In the genomic region with DNA sequence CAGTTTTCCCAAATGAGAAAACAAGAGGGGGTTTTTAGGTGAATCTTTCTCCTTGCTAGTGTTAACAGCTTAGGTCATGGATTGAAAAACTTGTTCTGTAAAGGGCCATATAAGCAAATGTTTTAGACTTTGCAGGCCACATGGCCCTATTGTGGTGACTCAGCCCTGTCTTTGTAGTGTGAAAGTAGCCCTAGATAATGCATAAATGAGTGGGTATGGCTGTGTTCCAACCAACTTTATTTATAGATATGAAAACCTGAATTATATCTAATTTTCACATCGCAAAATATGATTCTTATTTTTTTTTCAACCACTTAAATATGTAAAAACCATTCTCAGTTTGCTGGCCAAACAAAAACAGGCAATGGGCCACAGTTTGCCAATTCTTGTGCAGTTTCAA, we compare ENCODE assay signal across 19 cellular contexts. TPM values are rescaled to one million over a fixed set of nuclear protein-coding genes. Genes with fewer than 3 reads are reported as not detected.
"Had no signal": no experiment of that assay in that cellular context is flagged by ENCODE, and none has a peak within 500 bp of the region (broad histone marks: within the 10 kb centered on the region; RNA-seq: fewer than 3 reads in every experiment).

No MANE protein-coding gene starts in this region.

- DNase-seq: activated CD4-positive, alpha-beta memory T cell treated with anti-CD3 and anti-CD28 coated beads, Interleukin-2, amount 10 ng/mL, durations not matched to agents 7 days and 5 days; activated CD4-positive, alpha-beta T cell treated with anti-CD3 and anti-CD28 coated beads for 4 hours; activated gamma-delta T cell; activated T-cell treated with anti-CD3 and anti-CD28 coated beads, Interleukin-2, amount 50 U/mL, for 4 hours; effector CD8-positive, alpha-beta T cell; gastrocnemius medialis; heart right ventricle; midbrain; spleen; T-helper 17 cell; thyroid gland had no signal

- H3K4me3 Mint-ChIP-seq: activated CD4-positive, alpha-beta memory T cell treated with anti-CD3 and anti-CD28 coated beads, Interleukin-2, amount 10 ng/mL, durations not matched to agents 7 days and 5 days; activated T-cell treated with anti-CD3 and anti-CD28 coated beads, Interleukin-2, amount 50 U/mL, for 4 hours; neural crest cell had no signal

- FAIRE-seq: islet of Langerhans, urothelium cell line had no signal

- H3K9me3 Mint-ChIP-seq: activated CD4-positive, alpha-beta memory T cell treated with anti-CD3 and anti-CD28 coated beads, Interleukin-2, amount 10 ng/mL, durations not matched to agents 7 days and 5 days; activated T-cell treated with anti-CD3 and anti-CD28 coated beads, Interleukin-2, amount 50 U/mL, for 4 hours; neural crest cell had no signal

- H3K27ac ChIP-seq: gastrocnemius medialis, heart right ventricle, right lobe of liver, thyroid gland had no signal

- H3K36me3 ChIP-seq: gastrocnemius medialis, heart right ventricle, right lobe of liver, spleen, thyroid gland had no signal

- H3K9me3 ChIP-seq: gastrocnemius medialis, heart right ventricle, right lobe of liver, spleen, thyroid gland had no signal

- H3K27ac Mint-ChIP-seq: activated CD4-positive, alpha-beta memory T cell treated with anti-CD3 and anti-CD28 coated beads, Interleukin-2, amount 10 ng/mL, durations not matched to agents 7 days and 5 days; T-helper 17 cell had no signal

- H3K4me3 ChIP-seq: gastrocnemius medialis, heart right ventricle, lung, right lobe of liver, spleen, thyroid gland had no signal

- ATAC-seq: T-helper 17 cell had no signal

RNA-seq across cellular contexts. Expression of gene BARX1, which starts 6.9 kb away (rescaled TPM):
- total RNA-seq: activated T-cell treated with anti-CD3 and anti-CD28 coated beads, Interleukin-2, amount 50 U/mL, for 4 hours; gastrocnemius medialis; lung; myocyte; pulmonary artery endothelial cell; right lobe of liver; spleen; T-helper 17 cell had no signal
- polyA plus RNA-seq: aorta had no signal
